ENCODE assay signal across 9 cellular contexts in genomic region chr11:34266090-34266912, GRCh38.
DNase-seq lines count a peak whose midpoint lies in the region; FAIRE-seq and TF ChIP-seq lines count a peak whose summit lies in the region.
"Had no signal": no experiment of that assay in that cellular context is flagged by ENCODE, and none has a peak within 500 bp of the region (broad histone marks: within the 10 kb centered on the region; RNA-seq: fewer than 3 reads in every experiment).

No MANE protein-coding gene starts in this region.

- no peaks in the 10 kb centered on the region for H3K9me3 Mint-ChIP-seq in nephron
- H3K9me3 Mint-ChIP-seq in CD4-positive, alpha-beta memory T cell, result no peaks in the 10 kb centered on the region

- no peak for TF ChIP-seq POLR2A in GM12891 (IDR thresholded peaks at IDR 0.05; ENCODE audit: low read depth, low read length)

- DNase-seq in Ammon's horn (ENCODE audit: low spot score) (peak; percentile 89), NCI-H446 (lab: John Stamatoyannopoulos, UW) (peak; percentile 12 to 44), choroid plexus epithelial cell (ENCODE audit: low read depth) (peak; percentile 91), GM19239 (ENCODE audit: insufficient read length, low spot score) (no peak), HPDE6-E6E7 (ENCODE audit: extremely low spot score) (no peak), GM12891 (ENCODE audit: insufficient read length, low spot score) (no peak)
- DNase-seq in CD4-positive, alpha-beta memory T cell, result no peak

- FAIRE-seq in GM19239 (lab: Jason Lieb, UNC), result no peak
- no peak for FAIRE-seq in GM12891 (lab: Jason Lieb, UNC)
- FAIRE-seq: GM18507 had no signal

- no peaks in the 10 kb centered on the region for H3K27me3 ChIP-seq in CD4-positive, alpha-beta memory T cell (ENCODE audit: insufficient read depth, low read length)

- intact Hi-C loops in CD4-positive, alpha-beta memory T cell (cut with micrococcal nuclease), result no loop called here

- peak overlapping the region; percentile 3 to 45 (median 40) for H3K4me3 Mint-ChIP-seq in nephron
- H3K4me3 Mint-ChIP-seq in CD4-positive, alpha-beta memory T cell, result no peak overlapping the region

- peak overlapping the region; percentile 89 to 97 (median 95) for H3K27ac Mint-ChIP-seq in nephron
- H3K27ac Mint-ChIP-seq in CD4-positive, alpha-beta memory T cell, result peak overlapping the region in 1 of 7 donors; percentile 21

- peaks cover 21% of the 10 kb centered on the region for H3K27me3 Mint-ChIP-seq in nephron (ENCODE audit: low read depth)
- peaks cover 1 to 4% of the 10 kb centered on the region in 2 donors for H3K27me3 Mint-ChIP-seq in CD4-positive, alpha-beta memory T cell

- CTCF ChIA-PET in CD4-positive, alpha-beta memory T cell (lab: Charles Lee; ENCODE audit: partially characterized antibody), result interaction anchor here (0.7 kb wide), 1 partner anchor 1151 kb away, joined by 4 read pairs; no protein-coding TSS in a partner anchor

- no peak overlapping the region for H3K27ac ChIP-seq in CD4-positive, alpha-beta memory T cell (ENCODE audit: low read depth, low read length)

- H3K9me3 ChIP-seq in CD4-positive, alpha-beta memory T cell (ENCODE audit: control insufficient read depth in 1 of 2, low read length in 2 of 2), result no peaks in the 10 kb centered on the region

- no peaks in the 10 kb centered on the region for H3K4me1 ChIP-seq in CD4-positive, alpha-beta memory T cell (ENCODE audit: insufficient read depth, low read length)

- no peaks in the 10 kb centered on the region for H3K36me3 Mint-ChIP-seq in nephron (ENCODE audit: low read depth)
- no peaks in the 10 kb centered on the region for H3K36me3 Mint-ChIP-seq in CD4-positive, alpha-beta memory T cell

- no peak for TF ChIP-seq CTCF in choroid plexus epithelial cell (conservative IDR thresholded peaks at IDR 0.05; ENCODE audit: low read depth, low read length)
- TF ChIP-seq CTCF in nephron (IDR thresholded peaks at IDR 0.05; ENCODE audit: unreplicated experiment in 3 of 3), result no peak

- peaks cover 59% of the 10 kb centered on the region for H3K4me1 Mint-ChIP-seq in nephron
- H3K4me1 Mint-ChIP-seq in CD4-positive, alpha-beta memory T cell, result peaks cover 0 to 5% (median 3%) of the 10 kb centered on the region in 4 donors

- no peak overlapping the region for H3K4me3 ChIP-seq in choroid plexus epithelial cell (ENCODE audit: low read depth, low read length)
- H3K4me3 ChIP-seq in CD4-positive, alpha-beta memory T cell (ENCODE audit: low read length in 2 of 2), result no peak overlapping the region

- POLR2A ChIA-PET in CD4-positive, alpha-beta memory T cell (lab: Charles Lee; ENCODE audit: partially characterized antibody), result no interaction called here

- H3K36me3 ChIP-seq in CD4-positive, alpha-beta memory T cell (ENCODE audit: insufficient read depth, low read length), result no peaks in the 10 kb centered on the region

TF ChIP-seq in GM12891, 5 proteins besides CTCF, POLR2A, EP300 and RAD21:
- TF ChIP-seq TAF1 (IDR thresholded peaks at IDR 0.05; ENCODE audit: low read depth, low read length), result no peak
- TF ChIP-seq POU2F2 (IDR thresholded peaks at IDR 0.05; ENCODE audit: low read depth, low read length), result no peak
- no peak for TF ChIP-seq PAX5 (IDR thresholded peaks at IDR 0.05; ENCODE audit: insufficient read depth, low read length, severe bottlenecking)
- no peak for TF ChIP-seq SPI1 (IDR thresholded peaks at IDR 0.05; ENCODE audit: low read depth, low read length)
- TF ChIP-seq POLR2AphosphoS5 (IDR thresholded peaks at IDR 0.05; ENCODE audit: low read depth, low read length), result no peak
TF ChIP-seq in GM12891: peak in this region for 0.

Comparison
In these comparisons a context has a peak if more than half of its experiments do, and no peak if none do; other contexts are left out.
1. DNase-seq: peak in Ammon's horn (single experiment), NCI-H446 (2 of 2) and choroid plexus epithelial cell (single experiment); none in CD4-positive, alpha-beta memory T cell (0 of 5), GM19239 (single experiment), HPDE6-E6E7 (single experiment) and GM12891 (single experiment).
2. H3K4me3 Mint-ChIP-seq: peak in nephron (3 of 3); none in CD4-positive, alpha-beta memory T cell (0 of 8).